15 cellular contexts compared by ENCODE assay signal in genomic region chr11:33588056-33588455, GRCh38.
DNase-seq lines count a peak whose midpoint lies in the region; FAIRE-seq and TF ChIP-seq lines count a peak whose summit lies in the region.
"Had no signal": no experiment of that assay in that cellular context is flagged by ENCODE, and none has a peak within 500 bp of the region (broad histone marks: within the 10 kb centered on the region; RNA-seq: fewer than 3 reads in every experiment).

No MANE protein-coding gene starts in this region.

- CTCF ChIA-PET in A673 (lab: Charles Lee) (no interaction called here), HEK293 (lab: Yijun Ruan, JAX) (interaction anchor here (1.4 kb wide), 1 partner anchor 9 kb away, joined by 4 read pairs; no protein-coding TSS in a partner anchor)

- H3K4me3 ChIP-seq in A673 (ENCODE audit: low read depth, low read length, poor library complexity, severe bottlenecking) (no peak overlapping the region), HEK293 (ENCODE audit: low read depth, low read length) (no peak overlapping the region)

- POLR2A ChIA-PET in A673 (lab: Charles Lee; ENCODE audit: low non-redundant PET) = interaction anchor here (0.5 kb wide), 1 partner anchor 1049 kb away, joined by 3 read pairs; no protein-coding TSS in a partner anchor
- POLR2A ChIA-PET in HEK293 (lab: Yijun Ruan, JAX) = no interaction called here

- intact Hi-C loops in A673 (cut with micrococcal nuclease; ENCODE audit: unreplicated experiment) = no loop called here

- H3K4me1 ChIP-seq in A673 (ENCODE audit: insufficient read depth, low read length, poor library complexity, severe bottlenecking) (no peaks in the 10 kb centered on the region), HEK293 (ENCODE audit: control insufficient read depth, insufficient read depth, low read length) (no peaks in the 10 kb centered on the region)

- no peak for FAIRE-seq in H54 (lab: Jason Lieb, UNC)

- TF ChIP-seq POLR2A in H54 (IDR thresholded peaks at IDR 0.05; ENCODE audit: low read depth, low read length) = no peak

- no peak for TF ChIP-seq CTCF in A673 (conservative IDR thresholded peaks at IDR 0.05; ENCODE audit: low read depth, low read length)
- TF ChIP-seq CTCF in HEK293 (tag by site-specific recombination; IDR thresholded peaks at IDR 0.05) = no peak

- peaks cover 10% of the 10 kb centered on the region for H3K27me3 ChIP-seq in A673 (replicated peaks; ENCODE audit: insufficient read depth, low read depth, low read length, poor library complexity)

- H3K27ac ChIP-seq in A673 (ENCODE audit: low read depth, low read length, poor library complexity, severe bottlenecking) (no peak overlapping the region), HEK293 (ENCODE audit: extremely low read depth, low read depth, low read length) (no peak overlapping the region)

- no peaks in the 10 kb centered on the region for H3K36me3 ChIP-seq in A673 (ENCODE audit: insufficient read depth, low read length, poor library complexity, severe bottlenecking)
- peaks cover 0 to 3% of the 10 kb centered on the region in 2 experiments; a peak in 1 of 3 replicates for H3K36me3 ChIP-seq in HEK293 (ENCODE audit: control insufficient read depth in 2 of 2, insufficient read depth in 1 of 2, low read length in 2 of 2)

- H3K9me3 ChIP-seq in A673 (ENCODE audit: low read depth, low read length, poor library complexity, severe bottlenecking) (no peaks in the 10 kb centered on the region), HEK293 (ENCODE audit: control insufficient read depth, insufficient read depth, low read depth, low read length) (no peaks in the 10 kb centered on the region)

- DNase-seq in A673 (ENCODE audit: low spot score) = peak; percentile 28
- DNase-seq in amniotic epithelial cell (ENCODE audit: low read depth) = peak; percentile 7
- DNase-seq in iPS-NIHi11 (ENCODE audit: low spot score) = peak; percentile 46
- DNase-seq in dermis blood vessel endothelial cell = no peak
- no peak for DNase-seq in stimulated activated CD4-positive, alpha-beta T cell treated with anti-CD3 and anti-CD28 coated beads, Interleukin-1b, Interleukin-23, amount 100 ng/mL, for 48 hours
- DNase-seq in H54 (ENCODE audit: insufficient read length, low spot score) = no peak
- DNase-seq: ACHN, COR-L47, Karpas-422, NCI-H1105, NCI-H1694, NCI-H2227 treated with DMSO at 0.1 percent for 48 hours, NCI-H526 treated with DMSO at 0.1 percent for 48 hours, SHP77 had no signal

- no TSS peak for BruUV-seq in A673 (replicated peaks; lab: Mats Ljungman, UMichigan)

TF ChIP-seq in HEK293, 187 proteins besides CTCF, POLR2A, EP300 and RAD21:
- TF ChIP-seq, protein P1, sequence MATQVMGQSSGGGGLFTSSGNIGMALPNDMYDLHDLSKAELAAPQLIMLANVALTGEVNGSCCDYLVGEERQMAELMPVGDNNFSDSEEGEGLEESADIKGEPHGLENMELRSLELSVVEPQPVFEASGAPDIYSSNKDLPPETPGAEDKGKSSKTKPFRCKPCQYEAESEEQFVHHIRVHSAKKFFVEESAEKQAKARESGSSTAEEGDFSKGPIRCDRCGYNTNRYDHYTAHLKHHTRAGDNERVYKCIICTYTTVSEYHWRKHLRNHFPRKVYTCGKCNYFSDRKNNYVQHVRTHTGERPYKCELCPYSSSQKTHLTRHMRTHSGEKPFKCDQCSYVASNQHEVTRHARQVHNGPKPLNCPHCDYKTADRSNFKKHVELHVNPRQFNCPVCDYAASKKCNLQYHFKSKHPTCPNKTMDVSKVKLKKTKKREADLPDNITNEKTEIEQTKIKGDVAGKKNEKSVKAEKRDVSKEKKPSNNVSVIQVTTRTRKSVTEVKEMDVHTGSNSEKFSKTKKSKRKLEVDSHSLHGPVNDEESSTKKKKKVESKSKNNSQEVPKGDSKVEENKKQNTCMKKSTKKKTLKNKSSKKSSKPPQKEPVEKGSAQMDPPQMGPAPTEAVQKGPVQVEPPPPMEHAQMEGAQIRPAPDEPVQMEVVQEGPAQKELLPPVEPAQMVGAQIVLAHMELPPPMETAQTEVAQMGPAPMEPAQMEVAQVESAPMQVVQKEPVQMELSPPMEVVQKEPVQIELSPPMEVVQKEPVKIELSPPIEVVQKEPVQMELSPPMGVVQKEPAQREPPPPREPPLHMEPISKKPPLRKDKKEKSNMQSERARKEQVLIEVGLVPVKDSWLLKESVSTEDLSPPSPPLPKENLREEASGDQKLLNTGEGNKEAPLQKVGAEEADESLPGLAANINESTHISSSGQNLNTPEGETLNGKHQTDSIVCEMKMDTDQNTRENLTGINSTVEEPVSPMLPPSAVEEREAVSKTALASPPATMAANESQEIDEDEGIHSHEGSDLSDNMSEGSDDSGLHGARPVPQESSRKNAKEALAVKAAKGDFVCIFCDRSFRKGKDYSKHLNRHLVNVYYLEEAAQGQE (tag by site-specific recombination; IDR thresholded peaks at IDR 0.05) = peak; percentile 79
- TF ChIP-seq, protein P2, sequence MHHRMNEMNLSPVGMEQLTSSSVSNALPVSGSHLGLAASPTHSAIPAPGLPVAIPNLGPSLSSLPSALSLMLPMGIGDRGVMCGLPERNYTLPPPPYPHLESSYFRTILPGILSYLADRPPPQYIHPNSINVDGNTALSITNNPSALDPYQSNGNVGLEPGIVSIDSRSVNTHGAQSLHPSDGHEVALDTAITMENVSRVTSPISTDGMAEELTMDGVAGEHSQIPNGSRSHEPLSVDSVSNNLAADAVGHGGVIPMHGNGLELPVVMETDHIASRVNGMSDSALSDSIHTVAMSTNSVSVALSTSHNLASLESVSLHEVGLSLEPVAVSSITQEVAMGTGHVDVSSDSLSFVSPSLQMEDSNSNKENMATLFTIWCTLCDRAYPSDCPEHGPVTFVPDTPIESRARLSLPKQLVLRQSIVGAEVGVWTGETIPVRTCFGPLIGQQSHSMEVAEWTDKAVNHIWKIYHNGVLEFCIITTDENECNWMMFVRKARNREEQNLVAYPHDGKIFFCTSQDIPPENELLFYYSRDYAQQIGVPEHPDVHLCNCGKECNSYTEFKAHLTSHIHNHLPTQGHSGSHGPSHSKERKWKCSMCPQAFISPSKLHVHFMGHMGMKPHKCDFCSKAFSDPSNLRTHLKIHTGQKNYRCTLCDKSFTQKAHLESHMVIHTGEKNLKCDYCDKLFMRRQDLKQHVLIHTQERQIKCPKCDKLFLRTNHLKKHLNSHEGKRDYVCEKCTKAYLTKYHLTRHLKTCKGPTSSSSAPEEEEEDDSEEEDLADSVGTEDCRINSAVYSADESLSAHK (tag by site-specific recombination; IDR thresholded peaks at IDR 0.05) = no peak

Comparison
In these comparisons a context has a peak if more than half of its experiments do, and no peak if none do; other contexts are left out.
1. DNase-seq: peak in A673 (single experiment), amniotic epithelial cell (single experiment) and iPS-NIHi11 (single experiment); none in dermis blood vessel endothelial cell (single experiment), stimulated activated CD4-positive, alpha-beta T cell treated with anti-CD3 and anti-CD28 coated beads, Interleukin-1b, Interleukin-23, amount 100 ng/mL, for 48 hours (single experiment) and H54 (single experiment).